ENCODE assay signal across 8 cellular contexts in the genomic region with DNA sequence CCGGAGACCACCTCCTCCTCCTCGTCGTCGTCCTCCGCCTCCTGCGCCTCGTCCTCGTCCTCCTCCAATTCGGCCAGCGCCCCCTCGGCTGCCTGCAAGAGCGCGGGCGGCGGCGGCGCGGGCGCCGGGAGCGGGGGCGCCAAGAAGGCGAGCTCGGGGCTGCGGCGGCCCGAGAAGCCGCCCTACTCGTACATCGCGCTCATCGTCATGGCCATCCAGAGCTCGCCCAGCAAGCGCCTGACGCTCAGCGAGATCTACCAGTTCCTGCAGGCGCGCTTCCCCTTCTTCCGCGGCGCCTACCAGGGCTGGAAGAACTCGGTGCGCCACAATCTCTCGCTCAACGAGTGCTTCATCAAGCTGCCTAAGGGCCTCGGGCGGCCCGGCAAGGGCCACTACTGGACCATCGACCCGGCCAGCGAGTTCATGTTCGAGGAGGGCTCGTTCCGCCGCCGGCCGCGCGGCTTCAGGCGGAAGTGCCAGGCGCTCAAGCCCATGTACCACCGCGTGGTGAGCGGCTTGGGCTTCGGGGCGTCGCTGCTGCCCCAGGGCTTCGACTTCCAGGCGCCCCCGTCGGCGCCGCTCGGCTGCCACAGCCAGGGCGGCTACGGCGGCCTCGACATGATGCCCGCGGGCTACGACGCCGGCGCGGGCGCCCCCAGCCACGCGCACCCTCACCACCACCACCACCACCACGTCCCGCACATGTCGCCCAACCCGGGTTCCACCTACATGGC. TPM values are rescaled to one million over a fixed set of nuclear protein-coding genes. Genes with fewer than 3 reads are reported as not detected.
DNase-seq lines count a peak whose midpoint lies in the region; ATAC-seq and TF ChIP-seq lines count a peak whose summit lies in the region.

No MANE protein-coding gene starts in this region.

- H3K4me1 ChIP-seq in psoas muscle = peaks cover 4% of the 10 kb centered on the region

- peaks cover 0 to 90% (median 55%) of the 10 kb centered on the region in 3 donors for H3K27me3 ChIP-seq in psoas muscle (ENCODE audit: insufficient read depth in 3 of 3, low read length in 2 of 3)

- H3K27ac ChIP-seq in psoas muscle = no peak overlapping the region

- 1% methylated on average over 58 to 92 of the region's 92 CpGs for WGBS in psoas muscle, 3 donors

- H3K4me3 ChIP-seq in WI38 (ENCODE audit: low read depth, low read length) = peak overlapping the region; percentile 97
- H3K4me3 ChIP-seq in foreskin fibroblast (ENCODE audit: low read depth in 1 of 2, low read length in 2 of 2) = peak overlapping the region; percentile 77 to 100
- peak overlapping the region; percentile 60 for H3K4me3 ChIP-seq in psoas muscle

- H3K9me3 ChIP-seq in psoas muscle = no peaks in the 10 kb centered on the region

- intact Hi-C loops in psoas muscle (cut with DNase I) = no loop called here

- DNase-seq in NCI-H146 (lab: John Stamatoyannopoulos, UW) = peak; percentile 19
- DNase-seq in NCI-H146 treated with DMSO at 0.1 percent for 48 hours (lab: John Stamatoyannopoulos, UW; ENCODE audit: unreplicated experiment) = no peak
- peak in 1 of 2 donors; percentile 64 for DNase-seq in foreskin fibroblast
- DNase-seq in psoas muscle = no peak
- no peak for DNase-seq in stimulated activated CD4-positive, alpha-beta T cell treated with anti-CD3 and anti-CD28 coated beads, Interleukin-4, amount 100 ng/mL, for 1 hour
- no peak for DNase-seq in pons (ENCODE audit: low spot score)

- ATAC-seq in psoas muscle (peak in 3 of 4 donors; percentile 23 to 37 (median 35)), GM21825 (IDR thresholded peaks at IDR 0.05; ENCODE audit: unreplicated experiment) (no peak)

- no peak for TF ChIP-seq CTCF in WI38 (IDR thresholded peaks at IDR 0.05; ENCODE audit: low read depth, low read length)
- no peak for TF ChIP-seq CTCF in foreskin fibroblast (IDR thresholded peaks at IDR 0.05; ENCODE audit: low read depth, low read length)
- TF ChIP-seq CTCF in psoas muscle (IDR thresholded peaks at IDR 0.05) = no peak

- H3K36me3 ChIP-seq in psoas muscle (ENCODE audit: insufficient read depth in 1 of 2, low read depth in 1 of 2) = no peaks in the 10 kb centered on the region

RNA-seq across cellular contexts. Expression of a gene that starts 0.9 kb away (rescaled TPM):
- under 1 TPM; 0.12 to 0.54 (median 0.28) TPM for total RNA-seq in psoas muscle
- polyA plus RNA-seq in psoas muscle = under 1 TPM; 0.07 to 0.42 (median 0.17) TPM
